ENCODE assay signal across 22 cellular contexts in the genomic region with DNA sequence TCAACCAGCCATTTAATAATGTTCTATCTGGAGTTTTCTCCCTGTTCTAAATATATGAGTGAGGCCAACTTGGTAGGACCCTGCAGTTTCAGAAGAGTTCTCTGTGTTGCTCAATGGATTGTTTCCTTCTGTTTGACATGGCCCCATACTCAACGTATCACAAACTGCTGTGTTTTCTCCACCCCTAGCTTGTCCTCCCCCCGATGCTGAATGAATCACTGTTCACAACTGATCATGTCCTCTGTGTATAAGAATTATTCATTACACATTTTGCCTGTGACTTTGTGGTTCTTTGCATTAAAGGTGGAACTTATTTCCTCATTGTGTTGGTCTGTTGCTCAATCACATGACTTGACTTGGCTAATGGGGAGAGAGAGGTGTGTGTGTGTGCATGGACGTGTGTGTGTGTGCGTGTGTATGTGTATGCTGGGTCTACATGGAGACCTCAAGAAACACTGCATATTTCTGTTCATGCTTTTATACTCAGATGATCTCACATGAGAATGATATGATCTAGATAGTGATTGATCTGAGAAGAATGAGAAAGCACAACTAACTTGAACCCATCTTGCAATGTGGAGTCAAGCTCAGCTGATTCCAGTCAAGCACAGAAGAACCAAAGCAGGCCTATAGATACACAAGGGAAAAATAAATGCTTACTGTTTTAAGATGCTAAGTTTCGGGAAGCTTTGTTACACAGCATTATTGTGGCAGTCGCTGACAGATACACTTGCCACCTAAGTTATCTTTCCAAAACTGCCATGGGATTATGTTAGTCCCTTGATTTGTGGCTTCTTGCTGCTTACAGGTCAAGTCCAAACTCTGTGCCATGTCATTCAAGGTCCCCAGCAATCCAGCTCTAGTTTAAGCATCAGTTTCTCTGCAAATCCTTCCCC.
A peak's percentile ranks its signal among the peaks of the same experiment; 100 is the strongest.
DNase-seq lines count a peak whose midpoint lies in the region; ATAC-seq and TF ChIP-seq lines count a peak whose summit lies in the region.
"Had no signal": no experiment of that assay in that cellular context is flagged by ENCODE, and none has a peak within 500 bp of the region (broad histone marks: within the 10 kb centered on the region; RNA-seq: fewer than 3 reads in every experiment).

No MANE protein-coding gene starts in this region.

- no peaks in the 10 kb centered on the region for H3K9me3 ChIP-seq in hepatocyte (ENCODE audit: low read depth)
- H3K9me3 ChIP-seq in subcutaneous abdominal adipose tissue (ENCODE audit: control insufficient read depth in 5 of 5, low read length in 5 of 5) = peaks cover 0 to 6% (median 3%) of the 10 kb centered on the region in 5 donors
- H3K9me3 ChIP-seq: pancreas had no signal

- H3K4me3 ChIP-seq in cardiac fibroblast (replicated peaks in 1 of 2; ENCODE audit: low read depth in 2 of 2, low read length in 2 of 2) (no peak overlapping the region), hepatocyte (no peak overlapping the region), subcutaneous abdominal adipose tissue (ENCODE audit: low read depth in 1 of 5, low read length in 5 of 5) (no peak overlapping the region)
- H3K4me3 ChIP-seq: BLaER1, GM23338, pancreas had no signal

- peaks cover 53% of the 10 kb centered on the region for H3K4me1 Mint-ChIP-seq in HFFc6 (ENCODE audit: low read depth)

- H3K4me1 ChIP-seq in hepatocyte (ENCODE audit: insufficient read depth) (peaks cover 7% of the 10 kb centered on the region), subcutaneous abdominal adipose tissue (ENCODE audit: control insufficient read depth in 5 of 5, insufficient read depth in 5 of 5, low read length in 5 of 5) (peaks cover 0 to 31% (median 22%) of the 10 kb centered on the region in 5 donors)
- H3K4me1 ChIP-seq: pancreas had no signal

- peak overlapping the region; percentile 91 for H3K27ac Mint-ChIP-seq in HFFc6
- H3K27ac Mint-ChIP-seq: GM23338; T-helper 1 cell treated with Interleukin-12 subunit alpha and Interleukin-12 subunit beta and Interleukin-4 antibody, amounts not matched to agents 30 μg/mL and 1 μg/mL, for 36 hours had no signal

- H3K4me2 ChIP-seq in hepatocyte = no peak overlapping the region
- H3K4me2 ChIP-seq: BLaER1 had no signal

- H3K27ac ChIP-seq in hepatocyte = peak overlapping the region; percentile 9
- H3K27ac ChIP-seq in subcutaneous abdominal adipose tissue (ENCODE audit: low read depth, low read length) = peak overlapping the region; percentile 24
- H3K27ac ChIP-seq: BLaER1, pancreas had no signal

- no peak overlapping the region for H3K9ac ChIP-seq in subcutaneous abdominal adipose tissue (ENCODE audit: low read length in 5 of 5)
- H3K9ac ChIP-seq: BLaER1 had no signal

- DNase-seq in HFFc6 = peak; percentile 77
- peak; percentile 46 to 81 for DNase-seq in cardiac fibroblast (ENCODE audit: low read depth in 2 of 2)
- DNase-seq in hepatocyte (ENCODE audit: low spot score) = no peak
- no peak for DNase-seq in cerebellar cortex (ENCODE audit: low spot score)
- DNase-seq in GF-D8 (lab: John Stamatoyannopoulos, UW) = no peak
- no peak for DNase-seq in NCI-H1092 (lab: John Stamatoyannopoulos, UW)
- DNase-seq: activated effector memory CD4-positive, alpha-beta T cell treated with anti-CD3 and anti-CD28 coated beads, Interleukin-2, amount 50 U/mL, for 16 hours; cortex of kidney; DMS 273 treated with DMSO at 0.1 percent for 48 hours; hippocampal formation; MV-4-11; NCI-H2081 treated with DMSO at 0.1 percent for 48 hours; NK-92 treated with Interleukin-12 subunit alpha and Interleukin-12 subunit beta, amount 100 ng/mL, for 24 hours; pancreas; stimulated activated CD4-positive, alpha-beta T cell treated with anti-CD3 and anti-CD28 coated beads, Interleukin-15, amount 100 ng/mL, for 24 hours had no signal

- H3K36me3 ChIP-seq in hepatocyte (replicated peaks; ENCODE audit: insufficient read depth, low read depth) (no peaks in the 10 kb centered on the region), subcutaneous abdominal adipose tissue (ENCODE audit: control insufficient read depth in 5 of 5, insufficient read depth in 5 of 5, low read length in 5 of 5) (no peaks in the 10 kb centered on the region)
- H3K36me3 ChIP-seq: BLaER1, pancreas had no signal

- H3K27me3 ChIP-seq in hepatocyte = no peaks in the 10 kb centered on the region
- H3K27me3 ChIP-seq in subcutaneous abdominal adipose tissue (ENCODE audit: control insufficient read depth in 5 of 5, insufficient read depth in 4 of 5, low read length in 5 of 5) = no peaks in the 10 kb centered on the region
- H3K27me3 ChIP-seq: BLaER1, pancreas had no signal

- no peak overlapping the region for H2AFZ ChIP-seq in hepatocyte
- H2AFZ ChIP-seq: GM23338 had no signal

- no peaks in the 10 kb centered on the region for H3K36me3 Mint-ChIP-seq in HFFc6 (ENCODE audit: low read depth)

- H3K27me3 Mint-ChIP-seq in HFFc6 (ENCODE audit: insufficient read depth) = no peaks in the 10 kb centered on the region

- WGBS in hepatocyte (ENCODE audit: low lambda C conversion rate, missing lambda C conversion rate) = 91% methylated on average over 6 of the region's 6 CpGs

- no peaks in the 10 kb centered on the region for H3K9me2 ChIP-seq in hepatocyte (replicated peaks; ENCODE audit: insufficient read depth)

- peaks cover 9% of the 10 kb centered on the region; the same call in 1 of the 2 replicates for H3K9me3 Mint-ChIP-seq in HFFc6

- peak overlapping the region; percentile 61 for H3K4me3 Mint-ChIP-seq in HFFc6
- H3K4me3 Mint-ChIP-seq: GM23338; T-helper 1 cell treated with Interleukin-12 subunit alpha and Interleukin-12 subunit beta and Interleukin-4 antibody, amounts not matched to agents 30 μg/mL and 1 μg/mL, for 36 hours had no signal

- H4K20me1 ChIP-seq in hepatocyte (ENCODE audit: insufficient read depth, poor library complexity, severe bottlenecking) = no peaks in the 10 kb centered on the region
- H4K20me1 ChIP-seq: BLaER1 had no signal

- no peaks in the 10 kb centered on the region for H3K79me2 ChIP-seq in hepatocyte

- no peak for ATAC-seq in GM19035 (IDR thresholded peaks at IDR 0.05; ENCODE audit: unreplicated experiment)
- ATAC-seq: activated CD4-positive, CD25-positive, alpha-beta regulatory T cell treated with anti-CD3 and anti-CD28 coated beads, Interleukin-2, amount 50 U/mL, for 24 hours; esophagus mucosa had no signal

- TF ChIP-seq CTCF in HFFc6 (IDR thresholded peaks at IDR 0.05) = no peak
- TF ChIP-seq CTCF in cardiac fibroblast (IDR thresholded peaks at IDR 0.05; ENCODE audit: low read depth, low read length) = no peak
- no peak for TF ChIP-seq CTCF in hepatocyte (IDR thresholded peaks at IDR 0.05; ENCODE audit: poor library complexity)

Comparison
In these comparisons a context has a peak if more than half of its experiments do, and no peak if none do; other contexts are left out.
1. DNase-seq: peak in HFFc6 (single experiment) and cardiac fibroblast (2 of 2); none in hepatocyte (single experiment), cerebellar cortex (single experiment), GF-D8 (single experiment) and NCI-H1092 (single experiment).